ENCODE assay signal across 19 cellular contexts in the genomic region with DNA sequence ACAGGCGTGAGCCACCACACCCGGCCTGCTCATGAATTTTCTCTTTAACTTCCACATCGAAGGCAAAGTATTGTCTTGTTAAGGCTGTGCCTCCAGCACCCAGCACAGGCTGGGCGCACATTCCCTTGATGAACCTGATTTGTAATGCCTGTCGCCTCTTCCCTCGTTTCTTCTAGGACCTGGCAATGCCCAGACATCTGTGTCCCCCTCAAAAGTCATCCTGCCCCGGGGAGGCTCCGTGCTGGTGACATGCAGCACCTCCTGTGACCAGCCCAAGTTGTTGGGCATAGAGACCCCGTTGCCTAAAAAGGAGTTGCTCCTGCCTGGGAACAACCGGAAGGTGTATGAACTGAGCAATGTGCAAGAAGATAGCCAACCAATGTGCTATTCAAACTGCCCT. TPM values are rescaled to one million over a fixed set of nuclear protein-coding genes. Genes with fewer than 3 reads are reported as not detected.
DNase-seq lines count a peak whose midpoint lies in the region; ATAC-seq and TF ChIP-seq lines count a peak whose summit lies in the region.
"Had no signal": no experiment of that assay in that cellular context is flagged by ENCODE, and none has a peak within 500 bp of the region (broad histone marks: within the 10 kb centered on the region; RNA-seq: fewer than 3 reads in every experiment).

No MANE protein-coding gene starts in this region.

- H3K23ac ChIP-seq in neuronal stem cell (ENCODE audit: low read depth, low read length, poor library complexity) = no peak overlapping the region

- H3K14ac ChIP-seq in neuronal stem cell (ENCODE audit: low read length) = no peak overlapping the region

- peak; percentile 9 for TF ChIP-seq POLR2A in GM18505 (IDR thresholded peaks at IDR 0.05; ENCODE audit: borderline replicate concordance, extremely low read depth, insufficient read depth, insufficient read length)

- no peak for ATAC-seq in GM18505 (IDR thresholded peaks at IDR 0.05; ENCODE audit: unreplicated experiment)
- ATAC-seq: HCT116, pancreas had no signal

- H3K9me3 ChIP-seq in neuronal stem cell (replicated peaks in 1 of 2; ENCODE audit: control insufficient read depth in 2 of 2, insufficient read depth in 1 of 2, low read depth in 1 of 2, low read length in 2 of 2) = no peaks in the 10 kb centered on the region
- H3K9me3 ChIP-seq: BLaER1 treated with 17β-estradiol and CSF1 and Interleukin-3, amounts not matched to agents 10 nM and 100 nM; pancreas had no signal

- H3K4me1 ChIP-seq in neuronal stem cell (ENCODE audit: control insufficient read depth in 2 of 2, insufficient read depth in 1 of 2, low read depth in 1 of 2, low read length in 2 of 2) = peaks cover 8 to 16% of the 10 kb centered on the region in 2 donors

- peaks cover 0 to 29% of the 10 kb centered on the region in 2 donors for H3K36me3 ChIP-seq in neuronal stem cell (replicated peaks in 1 of 2; ENCODE audit: control insufficient read depth in 2 of 2, insufficient read depth in 2 of 2, low read length in 2 of 2)
- H3K36me3 ChIP-seq: pancreas had no signal

- H2AFZ ChIP-seq in neuronal stem cell (ENCODE audit: low read length) = no peak overlapping the region

- no peak for DNase-seq in activated CD4-positive, alpha-beta T cell treated with anti-CD3 and anti-CD28 coated beads, Interleukin-2, amount 10 ng/mL, durations not matched to agents 24 days and 14 days
- DNase-seq in activated CD4-positive, alpha-beta T cell treated with anti-CD3 and anti-CD28 coated beads, Interleukin-2, amount 50 U/mL, for 48 hours = no peak
- DNase-seq in neuronal stem cell (ENCODE audit: low spot score) = no peak
- DNase-seq in nucleus accumbens (lab: John Stamatoyannopoulos, UW) = no peak
- DNase-seq in NOMO-1 (lab: John Stamatoyannopoulos, UW; ENCODE audit: unreplicated experiment in 2 of 2) = no peak
- DNase-seq in stimulated activated CD4-positive, alpha-beta T cell treated with anti-CD3 and anti-CD28 coated beads, Interleukin-2, amount 100 ng/mL, for 48 hours = no peak
- DNase-seq: activated naive CD8-positive, alpha-beta T cell treated with anti-CD3 and anti-CD28 coated beads, Interleukin-2, amount 10 ng/mL, durations not matched to agents 7 days and 5 days; cortex of kidney; Kasumi-1; NCI-H1417; NCI-H526 treated with DMSO at 0.1 percent for 48 hours; pancreas; stimulated activated CD4-positive, alpha-beta T cell treated with anti-CD3 and anti-CD28 coated beads, Interleukin-1b, Interleukin-23, amount 100 ng/mL, for 48 hours; T1000 had no signal

- no peak overlapping the region for H2AK5ac ChIP-seq in neuronal stem cell (ENCODE audit: low read depth, low read length)

- H3K27me3 Mint-ChIP-seq in activated CD4-positive, alpha-beta T cell treated with anti-CD3 and anti-CD28 coated beads, Interleukin-2, amount 10 ng/mL, durations not matched to agents 24 days and 14 days = no peaks in the 10 kb centered on the region
- no peaks in the 10 kb centered on the region for H3K27me3 Mint-ChIP-seq in activated naive CD8-positive, alpha-beta T cell
- H3K27me3 Mint-ChIP-seq: activated naive CD8-positive, alpha-beta T cell treated with anti-CD3 and anti-CD28 coated beads, Interleukin-2, amount 10 ng/mL, durations not matched to agents 7 days and 5 days had no signal

- no peak overlapping the region for H3K4me3 ChIP-seq in neuronal stem cell (ENCODE audit: low read length in 2 of 2)
- H3K4me3 ChIP-seq: pancreas had no signal

- peak overlapping the region; percentile 39 for H3K27ac Mint-ChIP-seq in activated CD4-positive, alpha-beta T cell treated with anti-CD3 and anti-CD28 coated beads, Interleukin-2, amount 10 ng/mL, durations not matched to agents 24 days and 14 days
- H3K27ac Mint-ChIP-seq in activated naive CD8-positive, alpha-beta T cell = peak overlapping the region; percentile 22

- peaks cover 54% of the 10 kb centered on the region for H3K36me3 Mint-ChIP-seq in activated CD4-positive, alpha-beta T cell treated with anti-CD3 and anti-CD28 coated beads, Interleukin-2, amount 10 ng/mL, durations not matched to agents 24 days and 14 days (ENCODE audit: low read depth)
- peaks cover 4% of the 10 kb centered on the region for H3K36me3 Mint-ChIP-seq in activated naive CD8-positive, alpha-beta T cell

- H3K4me1 Mint-ChIP-seq in activated CD4-positive, alpha-beta T cell treated with anti-CD3 and anti-CD28 coated beads, Interleukin-2, amount 10 ng/mL, durations not matched to agents 24 days and 14 days = peaks cover 42% of the 10 kb centered on the region
- peaks cover 18% of the 10 kb centered on the region for H3K4me1 Mint-ChIP-seq in activated naive CD8-positive, alpha-beta T cell (ENCODE audit: low read depth)

- H2BK120ac ChIP-seq in neuronal stem cell (ENCODE audit: low read depth, low read length) = no peak overlapping the region

- no peak overlapping the region for H4K91ac ChIP-seq in neuronal stem cell (ENCODE audit: low read depth, low read length, poor library complexity)

- H3K9me3 Mint-ChIP-seq in activated CD4-positive, alpha-beta T cell treated with anti-CD3 and anti-CD28 coated beads, Interleukin-2, amount 10 ng/mL, durations not matched to agents 24 days and 14 days = no peaks in the 10 kb centered on the region
- no peaks in the 10 kb centered on the region for H3K9me3 Mint-ChIP-seq in activated naive CD8-positive, alpha-beta T cell (ENCODE audit: low read depth)
- H3K9me3 Mint-ChIP-seq: activated naive CD8-positive, alpha-beta T cell treated with anti-CD3 and anti-CD28 coated beads, Interleukin-2, amount 10 ng/mL, durations not matched to agents 7 days and 5 days had no signal

- H3K27ac ChIP-seq in neuronal stem cell (replicated peaks; ENCODE audit: low read length) = no peak overlapping the region
- H3K27ac ChIP-seq: BLaER1 treated with 17β-estradiol and CSF1 and Interleukin-3, amounts not matched to agents 10 nM and 100 nM; pancreas had no signal

- intact Hi-C loops in activated CD4-positive, alpha-beta T cell treated with anti-CD3 and anti-CD28 coated beads, Interleukin-2, amount 10 ng/mL, durations not matched to agents 24 days and 14 days (cut with micrococcal nuclease) = loop anchor here (5.0 kb wide), 2 partner anchors 43 to 293 kb away; a partner anchor contains a TSS

- no peak overlapping the region for H4K8ac ChIP-seq in neuronal stem cell (ENCODE audit: low read depth, low read length)

- H3K4me2 ChIP-seq in neuronal stem cell (ENCODE audit: insufficient read depth, low read length, poor library complexity, severe bottlenecking) = no peak overlapping the region

- no peaks in the 10 kb centered on the region for H3K79me1 ChIP-seq in neuronal stem cell (ENCODE audit: low read depth, low read length)

- H3K18ac ChIP-seq in neuronal stem cell (ENCODE audit: low read length) = no peak overlapping the region

- no peak overlapping the region for H2BK5ac ChIP-seq in neuronal stem cell (ENCODE audit: low read length)

- WGBS in neuronal stem cell (ENCODE audit: extremely low coverage in 2 of 2, insufficient read length in 2 of 2, insufficient replicate concordance in 1 of 2), 2 donors = no CpG with 5 or more reads among the region's 10 CpGs

- H3K9ac ChIP-seq in neuronal stem cell (ENCODE audit: low read depth, low read length, poor library complexity) = peak overlapping the region; percentile 12

- H2BK12ac ChIP-seq in neuronal stem cell (ENCODE audit: low read length) = no peak overlapping the region

- H2BK15ac ChIP-seq in neuronal stem cell (ENCODE audit: low read length) = no peak overlapping the region

- H3K27me3 ChIP-seq in neuronal stem cell (ENCODE audit: control insufficient read depth in 3 of 3, insufficient read depth in 3 of 3, low read depth in 1 of 3, low read length in 3 of 3) = peaks cover 0 to 30% (median 20%) of the 10 kb centered on the region in 3 experiments
- H3K27me3 ChIP-seq: BLaER1 treated with 17β-estradiol and CSF1 and Interleukin-3, amounts not matched to agents 10 nM and 100 nM; pancreas had no signal

- H3K4ac ChIP-seq in neuronal stem cell (ENCODE audit: low read length) = no peak overlapping the region

- peak overlapping the region; percentile 69 for H3K4me3 Mint-ChIP-seq in activated CD4-positive, alpha-beta T cell treated with anti-CD3 and anti-CD28 coated beads, Interleukin-2, amount 10 ng/mL, durations not matched to agents 24 days and 14 days
- no peak overlapping the region for H3K4me3 Mint-ChIP-seq in activated naive CD8-positive, alpha-beta T cell
- H3K4me3 Mint-ChIP-seq: activated naive CD8-positive, alpha-beta T cell treated with anti-CD3 and anti-CD28 coated beads, Interleukin-2, amount 10 ng/mL, durations not matched to agents 7 days and 5 days had no signal

RNA-seq across cellular contexts. Expression of a gene that starts 3.7 kb away (rescaled TPM):
- 81.5 and 82.1 TPM in 2 replicates for total RNA-seq in activated CD4-positive, alpha-beta T cell treated with anti-CD3 and anti-CD28 coated beads, Interleukin-2, amount 10 ng/mL, durations not matched to agents 24 days and 14 days
- polyA plus RNA-seq in neuronal stem cell (2013, experiment 1 of 2) = 0.53 TPM
- polyA plus RNA-seq in neuronal stem cell (2013, experiment 2 of 2) = 0.43 TPM

RNA-seq across cellular contexts. Expression of a gene that starts 12.2 kb away (rescaled TPM):
- 0.71 and 0.79 TPM in 2 replicates for total RNA-seq in activated CD4-positive, alpha-beta T cell treated with anti-CD3 and anti-CD28 coated beads, Interleukin-2, amount 10 ng/mL, durations not matched to agents 24 days and 14 days
- 0.56 TPM for polyA plus RNA-seq in neuronal stem cell (2013, experiment 1 of 2)
- 0.48 TPM for polyA plus RNA-seq in neuronal stem cell (2013, experiment 2 of 2)
- total RNA-seq: lung microvascular endothelial cell had no signal

RNA-seq across cellular contexts. Expression of a gene that starts 15.2 kb away (rescaled TPM):
- 3.0 and 3.8 TPM in 2 replicates for total RNA-seq in activated CD4-positive, alpha-beta T cell treated with anti-CD3 and anti-CD28 coated beads, Interleukin-2, amount 10 ng/mL, durations not matched to agents 24 days and 14 days
- polyA plus RNA-seq in neuronal stem cell (2013, experiment 1 of 2) = 0.73 TPM
- polyA plus RNA-seq in neuronal stem cell (2013, experiment 2 of 2) = 0.84 TPM

RNA-seq across cellular contexts. Expression of a gene that starts 22.6 kb away (rescaled TPM):
- total RNA-seq in activated CD4-positive, alpha-beta T cell treated with anti-CD3 and anti-CD28 coated beads, Interleukin-2, amount 10 ng/mL, durations not matched to agents 24 days and 14 days = 163 and 174 TPM in 2 replicates
- polyA plus RNA-seq in neuronal stem cell (2013, experiment 1 of 2) = 37.7 TPM
- polyA plus RNA-seq in neuronal stem cell (2013, experiment 2 of 2) = 37.5 TPM

RNA-seq across cellular contexts. Expression of a gene that starts 35.0 kb away (rescaled TPM):
- total RNA-seq in activated CD4-positive, alpha-beta T cell treated with anti-CD3 and anti-CD28 coated beads, Interleukin-2, amount 10 ng/mL, durations not matched to agents 24 days and 14 days = 2.0 and 2.8 TPM in 2 replicates
- 3.5 TPM for polyA plus RNA-seq in neuronal stem cell (2013, experiment 1 of 2)
- polyA plus RNA-seq in neuronal stem cell (2013, experiment 2 of 2) = 4.2 TPM
